8 cellular contexts compared by ENCODE assay signal in genomic region chr3:160921020-160921635, GRCh38.
DNase-seq lines count a peak whose midpoint lies in the region; ATAC-seq and TF ChIP-seq lines count a peak whose summit lies in the region.

No MANE protein-coding gene starts in this region.

- H2AFZ ChIP-seq in OCI-LY1 (ENCODE audit: low read length) = no peak overlapping the region

- H3F3A ChIP-seq in OCI-LY1 (ENCODE audit: insufficient read depth, low read length) = no peaks in the 10 kb centered on the region

- H3K4me2 ChIP-seq in OCI-LY1 (ENCODE audit: low read length) = no peak overlapping the region

- H3K9me3 ChIP-seq in OCI-LY1 (ENCODE audit: low read length) (no peaks in the 10 kb centered on the region), mucosa of descending colon (no peaks in the 10 kb centered on the region)

- peak; percentile 66 for DNase-seq in AG08396 (ENCODE audit: low spot score)
- peak in 2 of 10 donors; percentile 8 to 18 for DNase-seq in dorsolateral prefrontal cortex
- DNase-seq in mucosa of descending colon = peak in 1 of 3 donors; percentile 32
- DNase-seq in activated CD4-positive, alpha-beta T cell treated with anti-CD3 and anti-CD28 coated beads, Interleukin-2, amount 50 U/mL, for 48 hours = no peak
- DNase-seq in stimulated activated CD4-positive, alpha-beta T cell treated with anti-CD3 and anti-CD28 coated beads, Interleukin-1b, Interleukin-23, amount 100 ng/mL, for 48 hours = no peak

- H3K79me2 ChIP-seq in OCI-LY1 (ENCODE audit: insufficient read depth, low read length) = no peaks in the 10 kb centered on the region

- no peak overlapping the region for H3K9ac ChIP-seq in OCI-LY1 (ENCODE audit: low read length)

- no peak overlapping the region for H3K4me3 ChIP-seq in OCI-LY1 (ENCODE audit: low read depth, low read length, poor library complexity, severe bottlenecking)
- H3K4me3 ChIP-seq in dorsolateral prefrontal cortex = no peak overlapping the region
- H3K4me3 ChIP-seq in mucosa of descending colon = no peak overlapping the region

- H3K36me3 ChIP-seq in OCI-LY1 (ENCODE audit: insufficient read depth, low read length) (no peaks in the 10 kb centered on the region), mucosa of descending colon (ENCODE audit: low read depth) (no peaks in the 10 kb centered on the region)

- H3K27me3 ChIP-seq in OCI-LY1 (ENCODE audit: insufficient read depth, low read length) (no peaks in the 10 kb centered on the region), dorsolateral prefrontal cortex (no peaks in the 10 kb centered on the region)

- H3K9me2 ChIP-seq in OCI-LY1 (ENCODE audit: low read depth, low read length) = no peaks in the 10 kb centered on the region

- no peaks in the 10 kb centered on the region for H4K20me1 ChIP-seq in OCI-LY1 (ENCODE audit: insufficient read depth, low read length)

- intact Hi-C loops in dorsolateral prefrontal cortex (cut with DNase I) = no loop called here
- intact Hi-C loops in mucosa of descending colon (cut with DNase I, micrococcal nuclease) = no loop called here

- TF ChIP-seq CTCF in OCI-LY1 (IDR thresholded peaks at IDR 0.05; ENCODE audit: low read length) (peak; percentile 97), dorsolateral prefrontal cortex (IDR thresholded peaks at IDR 0.05 in 54 of 56, conservative IDR thresholded peaks at IDR 0.05 in 2 of 56; ENCODE audit: low read depth in 1 of 56, partially characterized antibody in 56 of 56) (peak; percentile 42 to 84 (median 68)), mucosa of descending colon (IDR thresholded peaks at IDR 0.05) (peak; percentile 45)

- ATAC-seq in GM18498 (IDR thresholded peaks at IDR 0.05; ENCODE audit: unreplicated experiment) = peak; percentile 78
- peak; percentile 80 for ATAC-seq in HG03159 (IDR thresholded peaks at IDR 0.05; ENCODE audit: unreplicated experiment)
- ATAC-seq in mucosa of descending colon = peak; percentile 60

- H3K27ac ChIP-seq in OCI-LY1 (ENCODE audit: low read depth, low read length, poor library complexity, severe bottlenecking) (no peak overlapping the region), dorsolateral prefrontal cortex (no peak overlapping the region)

- H3K4me1 ChIP-seq in OCI-LY1 (ENCODE audit: insufficient read depth, low read length, severe bottlenecking) (no peaks in the 10 kb centered on the region), mucosa of descending colon (ENCODE audit: low read depth) (no peaks in the 10 kb centered on the region)

Comparison
In these comparisons a context has a peak if more than half of its experiments do, and no peak if none do; other contexts are left out.
1. CTCF ChIP-seq: peak in every context shown above with its lines; median percentile 97 in OCI-LY1; 68 in dorsolateral prefrontal cortex; 45 in mucosa of descending colon.